ENCODE assay signal across 10 cellular contexts in the genomic region with DNA sequence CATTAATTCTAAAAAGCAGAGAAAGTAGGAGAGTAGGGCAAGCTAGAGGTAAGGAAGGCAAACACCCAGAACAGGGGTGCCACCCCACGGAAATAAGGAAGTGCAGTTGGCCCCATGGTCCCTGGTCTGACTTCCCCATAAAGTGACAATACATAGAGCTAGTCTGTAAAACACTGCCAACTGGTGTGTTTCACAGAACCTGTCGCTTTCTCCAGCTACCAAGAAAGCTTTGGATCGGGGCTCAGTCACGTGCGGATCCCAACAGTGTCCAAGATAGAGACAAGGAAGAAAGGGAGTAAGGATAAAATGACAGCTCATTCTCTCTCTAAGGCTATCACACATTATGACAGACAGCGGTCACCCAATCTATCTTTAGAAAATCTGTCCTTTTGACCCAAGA. TPM values are rescaled to one million over a fixed set of nuclear protein-coding genes. Genes with fewer than 3 reads are reported as not detected.
DNase-seq lines count a peak whose midpoint lies in the region; ATAC-seq and TF ChIP-seq lines count a peak whose summit lies in the region.
"Had no signal": no experiment of that assay in that cellular context is flagged by ENCODE, and none has a peak within 500 bp of the region (broad histone marks: within the 10 kb centered on the region; RNA-seq: fewer than 3 reads in every experiment).

No MANE protein-coding gene starts in this region.

- H3K27me3 Mint-ChIP-seq in activated B cell treated with CpG ODN at 0.5 μM for 24 hours, result peaks cover 8% of the 10 kb centered on the region
- peaks cover 1% of the 10 kb centered on the region for H3K27me3 Mint-ChIP-seq in activated CD4-positive, alpha-beta T cell treated with anti-CD3 and anti-CD28 coated beads, Interleukin-2, amount 10 ng/mL, durations not matched to agents 7 days and 5 days

- intact Hi-C loops in activated B cell treated with CpG ODN at 0.5 μM for 24 hours (cut with micrococcal nuclease), result no loop called here
- intact Hi-C loops in mucosa of descending colon (cut with DNase I, micrococcal nuclease), result no loop called here

- ATAC-seq in activated B cell treated with CpG ODN at 0.5 μM for 24 hours (ENCODE audit: low read depth) (peak; percentile 61), mucosa of descending colon (peak; percentile 74)

- peaks cover 15% of the 10 kb centered on the region for H3K4me1 Mint-ChIP-seq in activated B cell treated with CpG ODN at 0.5 μM for 24 hours
- H3K4me1 Mint-ChIP-seq in activated CD4-positive, alpha-beta T cell treated with anti-CD3 and anti-CD28 coated beads, Interleukin-2, amount 10 ng/mL, durations not matched to agents 7 days and 5 days, result no peaks in the 10 kb centered on the region

- H3K36me3 Mint-ChIP-seq in activated B cell treated with CpG ODN at 0.5 μM for 24 hours (ENCODE audit: low read depth), result no peaks in the 10 kb centered on the region
- no peaks in the 10 kb centered on the region for H3K36me3 Mint-ChIP-seq in activated CD4-positive, alpha-beta T cell treated with anti-CD3 and anti-CD28 coated beads, Interleukin-2, amount 10 ng/mL, durations not matched to agents 7 days and 5 days (ENCODE audit: low read depth)

- peaks cover 35% of the 10 kb centered on the region for H3K4me1 ChIP-seq in mucosa of descending colon (ENCODE audit: low read depth)

- H3K9me3 Mint-ChIP-seq in activated B cell treated with CpG ODN at 0.5 μM for 24 hours, result no peaks in the 10 kb centered on the region
- H3K9me3 Mint-ChIP-seq in activated CD4-positive, alpha-beta T cell treated with anti-CD3 and anti-CD28 coated beads, Interleukin-2, amount 10 ng/mL, durations not matched to agents 7 days and 5 days, result no peaks in the 10 kb centered on the region

- POLR2A ChIA-PET in activated B cell treated with CpG ODN at 0.5 μM for 24 hours (lab: Charles Lee), result no interaction called here
- POLR2A ChIA-PET in activated CD4-positive, alpha-beta T cell treated with anti-CD3 and anti-CD28 coated beads, Interleukin-2, amount 10 ng/mL, durations not matched to agents 7 days and 5 days (lab: Charles Lee), result no interaction called here

- H3K36me3 ChIP-seq in mucosa of descending colon (ENCODE audit: low read depth), result no peaks in the 10 kb centered on the region

- no peaks in the 10 kb centered on the region for H3K9me3 ChIP-seq in mucosa of descending colon

- peak; percentile 44 to 65 for DNase-seq in AML-193 (lab: John Stamatoyannopoulos, UW)
- no peak for DNase-seq in LNCaP clone FGC (ENCODE audit: low read depth)
- no peak for DNase-seq in activated B cell treated with CpG ODN at 0.5 μM for 24 hours
- DNase-seq in mucosa of descending colon, result peak in 1 of 3 donors; percentile 57
- no peak for DNase-seq in NCI-H345 (lab: John Stamatoyannopoulos, UW)
- no peak for DNase-seq in activated CD4-positive, alpha-beta T cell treated with anti-CD3 and anti-CD28 coated beads, Interleukin-2, amount 10 ng/mL, durations not matched to agents 7 days and 5 days
- DNase-seq in cerebellar nuclear complex (lab: John Stamatoyannopoulos, UW), result no peak
- no peak for DNase-seq in NCI-H187 (lab: John Stamatoyannopoulos, UW)
- DNase-seq: activated naive CD4-positive, alpha-beta T cell; NCI-H446 had no signal

- TF ChIP-seq CTCF in LNCaP clone FGC (IDR thresholded peaks at IDR 0.05; ENCODE audit: control insufficient read depth, extremely low read depth, insufficient read depth) (no peak), activated B cell treated with CpG ODN at 0.5 μM for 24 hours (IDR thresholded peaks at IDR 0.05) (no peak), mucosa of descending colon (IDR thresholded peaks at IDR 0.05) (no peak)

- CTCF ChIA-PET in activated B cell treated with CpG ODN at 0.5 μM for 24 hours (lab: Charles Lee), result no interaction called here
- CTCF ChIA-PET in activated CD4-positive, alpha-beta T cell treated with anti-CD3 and anti-CD28 coated beads, Interleukin-2, amount 10 ng/mL, durations not matched to agents 7 days and 5 days (lab: Charles Lee), result interaction anchor here (1.6 kb wide), 1 partner anchor 12 kb away, joined by 5 read pairs; no protein-coding TSS in a partner anchor

- peak overlapping the region; percentile 11 for H3K4me3 Mint-ChIP-seq in activated B cell treated with CpG ODN at 0.5 μM for 24 hours
- no peak overlapping the region for H3K4me3 Mint-ChIP-seq in activated CD4-positive, alpha-beta T cell treated with anti-CD3 and anti-CD28 coated beads, Interleukin-2, amount 10 ng/mL, durations not matched to agents 7 days and 5 days

- H3K4me3 ChIP-seq in LNCaP clone FGC (ENCODE audit: low read depth, low read length) (peak overlapping the region; percentile 13), mucosa of descending colon (no peak overlapping the region)

- H3K27ac Mint-ChIP-seq in activated B cell treated with CpG ODN at 0.5 μM for 24 hours, result peak overlapping the region; percentile 42
- no peak overlapping the region for H3K27ac Mint-ChIP-seq in activated CD4-positive, alpha-beta T cell treated with anti-CD3 and anti-CD28 coated beads, Interleukin-2, amount 10 ng/mL, durations not matched to agents 7 days and 5 days

RNA-seq across cellular contexts. Expression of gene TBC1D8, which starts 36.4 kb away (rescaled TPM):
- total RNA-seq in activated B cell treated with CpG ODN at 0.5 μM for 24 hours (3.5 and 4.7 TPM in 2 replicates), mucosa of descending colon (10 to 100 TPM; 14.4 to 28.8 (median 17.7) TPM)
- under 1 TPM; 0.50 to 0.65 TPM for total RNA-seq in activated CD4-positive, alpha-beta T cell treated with anti-CD3 and anti-CD28 coated beads, Interleukin-2, amount 10 ng/mL, durations not matched to agents 7 days and 5 days

Comparison
In these comparisons a context has a peak if more than half of its experiments do, and no peak if none do; other contexts are left out.
1. DNase-seq: peak in AML-193 (2 of 2); none in LNCaP clone FGC (single experiment), activated B cell treated with CpG ODN at 0.5 μM for 24 hours (single experiment), NCI-H345 (single experiment), activated CD4-positive, alpha-beta T cell treated with anti-CD3 and anti-CD28 coated beads, Interleukin-2, amount 10 ng/mL, durations not matched to agents 7 days and 5 days (single experiment), cerebellar nuclear complex (0 of 2) and NCI-H187 (0 of 2).